In genomic region chr5:68225188-68225910, GRCh38 we compare ENCODE assay signal across 9 cellular contexts. TPM values are rescaled to one million over a fixed set of nuclear protein-coding genes. Genes with fewer than 3 reads are reported as not detected.
A peak's percentile ranks its signal among the peaks of the same experiment; 100 is the strongest.
DNase-seq lines count a peak whose midpoint lies in the region; ATAC-seq and FAIRE-seq lines count a peak whose summit lies in the region.
"Had no signal": no experiment of that assay in that cellular context is flagged by ENCODE, and none has a peak within 500 bp of the region (broad histone marks: within the 10 kb centered on the region; RNA-seq: fewer than 3 reads in every experiment).

No MANE protein-coding gene starts in this region.

- H3K4me1 Mint-ChIP-seq in T-cell = peaks cover 89 to 97% (median 91%) of the 10 kb centered on the region in 3 donors

- POLR2A ChIA-PET in T-cell (lab: Charles Lee) = interaction anchor here (0.6 to 0.7 kb wide), 2 partner anchors 42 to 700 kb away, joined by 5 read pairs; no protein-coding TSS in a partner anchor

- intact Hi-C loops in left cardiac atrium (cut with DNase I) = loop anchor here in 1 of 2 donors (10.0 kb wide), 1 partner anchor 551 kb away; no protein-coding TSS in a partner anchor

- CTCF ChIA-PET in T-cell (lab: Charles Lee) = interaction anchor here in 1 of 2 donors (1.2 to 1.3 kb wide), 2 partner anchors 10 to 12 kb away, joined by 3 to 8 read pairs; no protein-coding TSS in a partner anchor

- H3K36me3 ChIP-seq in small intestine (ENCODE audit: control insufficient read depth in 2 of 2, insufficient read depth in 2 of 2, low read length in 2 of 2) = peaks cover 0 to 3% of the 10 kb centered on the region in 2 donors

- 18 to 58% (median 46%) methylated on average over 12 of the region's 12 CpGs for WGBS in small intestine, 3 donors

- peaks cover 39% of the 10 kb centered on the region for H3K36me3 Mint-ChIP-seq in T-cell

- ATAC-seq in T-cell (replicated peaks in 1 of 4) (no peak), left cardiac atrium (peak; percentile 54 to 58), GM21619 (IDR thresholded peaks at IDR 0.05; ENCODE audit: unreplicated experiment) (no peak)

- H3K27ac ChIP-seq in small intestine (ENCODE audit: low read depth in 1 of 2, low read length in 1 of 2) = peak overlapping the region; percentile 46 to 67

- no peaks in the 10 kb centered on the region for H3K27me3 ChIP-seq in small intestine (ENCODE audit: control insufficient read depth in 2 of 2, insufficient read depth in 2 of 2, low read length in 2 of 2)

- H3K9me3 ChIP-seq in small intestine (ENCODE audit: control insufficient read depth, low read depth) = no peaks in the 10 kb centered on the region

- peaks cover 16 to 22% of the 10 kb centered on the region in 2 donors for H3K4me1 ChIP-seq in small intestine (ENCODE audit: control insufficient read depth in 2 of 2, insufficient read depth in 1 of 2, low read depth in 1 of 2, low read length in 1 of 2)

- H3K4me3 Mint-ChIP-seq in T-cell = peak overlapping the region in 1 of 3 donors; percentile 11
- H3K4me3 Mint-ChIP-seq: activated naive CD8-positive, alpha-beta T cell treated with anti-CD3 and anti-CD28 coated beads, Interleukin-2, amount 10 ng/mL, durations not matched to agents 7 days and 5 days had no signal

- DNase-seq in GM04504 (ENCODE audit: low read depth) (peak; percentile 81), T-cell (no peak), left cardiac atrium (peak; percentile 76), small intestine (peak; percentile 87), SHP77 treated with DMSO at 0.1 percent for 48 hours (lab: John Stamatoyannopoulos, UW) (no peak), iPS-NIHi7 (ENCODE audit: extremely low spot score) (no peak)
- no peak for DNase-seq in activated CD8-positive, alpha-beta memory T cell treated with anti-CD3 and anti-CD28 coated beads, Interleukin-2, amount 50 U/mL, for 48 hours
- DNase-seq: activated naive CD8-positive, alpha-beta T cell treated with anti-CD3 and anti-CD28 coated beads, Interleukin-2, amount 10 ng/mL, durations not matched to agents 7 days and 5 days had no signal

- peak overlapping the region; percentile 13 to 50 for H3K27ac Mint-ChIP-seq in T-cell
- H3K27ac Mint-ChIP-seq: activated naive CD8-positive, alpha-beta T cell treated with anti-CD3 and anti-CD28 coated beads, Interleukin-2, amount 10 ng/mL, durations not matched to agents 7 days and 5 days had no signal

- no peak overlapping the region for H3K4me3 ChIP-seq in small intestine (ENCODE audit: low read depth in 1 of 2, low read length in 2 of 2)

- FAIRE-seq in small intestine (lab: Jason Lieb, UNC) = no peak

- H3K27me3 Mint-ChIP-seq in T-cell = no peaks in the 10 kb centered on the region
- H3K27me3 Mint-ChIP-seq: activated naive CD8-positive, alpha-beta T cell treated with anti-CD3 and anti-CD28 coated beads, Interleukin-2, amount 10 ng/mL, durations not matched to agents 7 days and 5 days had no signal

- H3K9me3 Mint-ChIP-seq in T-cell = peaks cover 0 to 3% (median 0%) of the 10 kb centered on the region in 3 donors

RNA-seq across cellular contexts. Expression of gene PIK3R1, which starts 9.8 kb away (rescaled TPM):
- 100 to 1,000 TPM in 3 of 5 donors, 10 to 100 TPM in 2; 83.7 to 370 (median 105) TPM for total RNA-seq in T-cell
- total RNA-seq in left cardiac atrium = 100 to 1,000 TPM in 1 of 2 donors, 10 to 100 TPM in 1; 61.8 to 127 TPM
- polyA plus RNA-seq in small intestine = 10 to 100 TPM in 1 of 3 donors, 1 to 10 TPM in 2; 9.2 to 31.1 (median 9.8) TPM

Comparison
In these comparisons a context has a peak if more than half of its experiments do, and no peak if none do; other contexts are left out.
1. DNase-seq: peak in GM04504 (single experiment), left cardiac atrium (single experiment) and small intestine (single experiment); none in T-cell (0 of 34), SHP77 treated with DMSO at 0.1 percent for 48 hours (single experiment), iPS-NIHi7 (single experiment) and activated CD8-positive, alpha-beta memory T cell treated with anti-CD3 and anti-CD28 coated beads, Interleukin-2, amount 50 U/mL, for 48 hours (single experiment).
2. ATAC-seq: peak in left cardiac atrium (2 of 2); none in T-cell (0 of 4) and GM21619 (single experiment).